Comparison of ENCODE assay signal across 6 cellular contexts in the genomic region with DNA sequence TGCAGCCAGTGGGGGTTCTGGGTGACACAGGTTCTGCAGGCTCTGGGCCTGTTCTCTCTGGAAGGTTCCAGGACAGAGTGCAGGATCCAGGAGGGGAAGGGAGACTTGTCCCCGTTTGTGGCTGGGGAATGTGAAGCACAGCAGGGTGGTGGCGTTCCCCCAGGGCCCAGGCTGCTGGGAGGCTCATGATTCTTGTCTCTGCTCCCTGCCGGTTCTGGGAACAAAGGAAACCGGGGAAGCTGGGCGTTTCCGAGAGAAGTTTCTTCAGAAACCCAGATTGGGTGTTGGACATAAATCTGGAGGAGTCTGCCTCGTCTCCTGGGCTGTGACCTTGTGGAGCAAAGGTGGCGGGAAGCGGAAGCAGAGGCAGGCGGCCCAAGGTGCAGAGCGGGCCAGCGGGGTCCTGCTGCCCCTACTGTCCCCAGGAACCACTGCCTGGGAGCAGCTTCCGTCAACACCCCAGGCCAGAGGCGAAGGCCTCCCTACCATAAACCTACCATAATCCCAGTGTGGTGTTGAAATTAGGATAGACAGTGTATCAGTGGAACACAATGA.
A peak's percentile ranks its signal among the peaks of the same experiment; 100 is the strongest.
DNase-seq lines count a peak whose midpoint lies in the region; ATAC-seq and TF ChIP-seq lines count a peak whose summit lies in the region.
"Not testable (repeated sequence)": the region's sequence is repeated elsewhere in the genome, so short reads cannot be mapped to it uniquely, and the experiment has no call there.

No MANE protein-coding gene starts in this region.

- H3K27ac ChIP-seq in heart left ventricle; heart right ventricle; right cardiac atrium (ENCODE audit: low read length); upper lobe of right lung: not testable (repeated sequence)

- TF ChIP-seq POLR2A in heart left ventricle (IDR thresholded peaks at IDR 0.05), result not testable (repeated sequence)

- WGBS in heart left ventricle, 4 donors, result no CpG with 5 or more reads among the region's 14 CpGs
- WGBS in heart right ventricle, 2 donors, result no CpG with 5 or more reads among the region's 14 CpGs
- no CpG with 5 or more reads among the region's 14 CpGs for WGBS in right cardiac atrium

- H3K27me3 ChIP-seq in heart left ventricle; heart right ventricle; right cardiac atrium (ENCODE audit: control insufficient read depth, insufficient read depth); upper lobe of right lung: not testable (repeated sequence)

- DNase-seq in Right ventricle myocardium superior, heart left ventricle, heart right ventricle, left ventricle myocardium superior, right cardiac atrium, upper lobe of right lung: not testable (repeated sequence)

- H3K4me1 ChIP-seq in heart left ventricle; heart right ventricle; right cardiac atrium (ENCODE audit: control insufficient read depth, insufficient read depth, low read length); upper lobe of right lung: not testable (repeated sequence)

- intact Hi-C loops in Right ventricle myocardium superior (cut with DNase I); heart left ventricle (cut with DNase I); heart right ventricle (cut with DNase I); left ventricle myocardium superior (cut with micrococcal nuclease); right cardiac atrium (cut with DNase I); upper lobe of right lung (cut with DNase I): not testable (repeated sequence)

- not testable (repeated sequence) for H3K4me3 ChIP-seq in heart left ventricle; heart right ventricle; right cardiac atrium (ENCODE audit: low read length); upper lobe of right lung

- not testable (repeated sequence) for TF ChIP-seq CTCF in heart left ventricle (IDR thresholded peaks at IDR 0.05); heart right ventricle (IDR thresholded peaks at IDR 0.05); upper lobe of right lung (IDR thresholded peaks at IDR 0.05)

- ATAC-seq in Right ventricle myocardium superior (ENCODE audit: poor library complexity) (peak; percentile 12), heart left ventricle (peak; percentile 18 to 73 (median 38)), heart right ventricle (peak; percentile 25 to 77 (median 66)), left ventricle myocardium superior (peak; percentile 44), right cardiac atrium (peak; percentile 30 to 81), upper lobe of right lung (peak; percentile 5)

- H3K9me3 ChIP-seq in heart left ventricle; heart right ventricle; right cardiac atrium (ENCODE audit: control insufficient read depth, low read length); upper lobe of right lung: not testable (repeated sequence)

- not testable (repeated sequence) for H3K36me3 ChIP-seq in heart left ventricle, heart right ventricle, upper lobe of right lung

Comparison
In these comparisons a context has a peak if more than half of its experiments do, and no peak if none do; other contexts are left out.
1. ATAC-seq: peak in every context shown above with its lines; median percentile 66 in heart right ventricle; 56 in right cardiac atrium; 44 in left ventricle myocardium superior; 38 in heart left ventricle; 12 in Right ventricle myocardium superior; 5 in upper lobe of right lung.